ENCODE assay signal across 8 cellular contexts in the genomic region with DNA sequence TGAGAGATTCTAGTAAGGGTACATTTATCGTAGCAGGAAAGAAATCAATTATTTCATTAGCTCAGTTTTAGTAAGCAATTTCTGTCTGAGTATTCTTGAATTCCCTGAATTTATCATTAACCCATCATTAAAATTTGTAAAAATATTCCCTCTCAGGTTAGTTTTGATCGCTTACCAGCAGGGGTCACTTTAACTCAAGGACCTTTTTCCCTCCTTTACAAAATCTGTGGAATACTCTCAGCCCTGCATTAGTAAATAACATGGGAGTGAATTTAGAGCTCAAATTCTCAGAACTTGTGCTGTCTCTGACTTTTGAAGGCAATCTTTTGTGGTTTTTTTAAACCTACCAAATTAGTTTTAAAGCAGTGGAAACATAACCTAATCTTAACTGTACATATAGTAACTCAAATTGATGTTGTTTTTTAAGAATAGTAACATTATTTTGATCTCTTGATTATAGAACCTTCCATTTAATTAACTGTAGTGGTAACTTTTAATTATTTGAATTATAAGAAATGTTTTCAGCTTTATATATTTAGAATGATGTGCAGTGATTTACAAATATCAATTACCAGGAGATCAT.
DNase-seq lines count a peak whose midpoint lies in the region; ATAC-seq and TF ChIP-seq lines count a peak whose summit lies in the region.

No MANE protein-coding gene starts in this region.

- DNase-seq in right atrium auricular region (ENCODE audit: low spot score), result no peak
- DNase-seq in right cardiac atrium, result no peak
- peak; percentile 75 for DNase-seq in NCI-H82 (lab: John Stamatoyannopoulos, UW)
- no peak for DNase-seq in esophagus muscularis mucosa (ENCODE audit: extremely low spot score)
- peak; percentile 53 for DNase-seq in renal cortical epithelial cell (ENCODE audit: low read depth)
- no peak for DNase-seq in activated T-cell treated with anti-CD3 and anti-CD28 coated beads for 4 hours
- DNase-seq in stimulated activated CD8-positive, alpha-beta memory T cell treated with anti-CD3 and anti-CD28 coated beads, Interleukin-4, amount 100 ng/mL, for 48 hours, result no peak

- H3K4me3 ChIP-seq in right atrium auricular region (no peak overlapping the region), right cardiac atrium (ENCODE audit: low read length) (no peak overlapping the region), esophagus muscularis mucosa (no peak overlapping the region)

- no peaks in the 10 kb centered on the region for H3K4me1 ChIP-seq in right atrium auricular region
- H3K4me1 ChIP-seq in right cardiac atrium (ENCODE audit: control insufficient read depth, insufficient read depth, low read length), result no peaks in the 10 kb centered on the region
- H3K4me1 ChIP-seq in esophagus muscularis mucosa, result no peaks in the 10 kb centered on the region

- H3K36me3 ChIP-seq in right atrium auricular region, result peaks cover 10% of the 10 kb centered on the region
- H3K36me3 ChIP-seq in esophagus muscularis mucosa, result peaks cover 0 to 14% (median 11%) of the 10 kb centered on the region in 4 donors

- no peak overlapping the region for H3K27ac ChIP-seq in right atrium auricular region
- H3K27ac ChIP-seq in right cardiac atrium (ENCODE audit: low read length), result no peak overlapping the region
- H3K27ac ChIP-seq in esophagus muscularis mucosa (replicated peaks in 1 of 4), result no peak overlapping the region

- no peak for TF ChIP-seq POLR2A in esophagus muscularis mucosa (IDR thresholded peaks at IDR 0.05; ENCODE audit: low read depth)

- no peak for TF ChIP-seq EP300 in esophagus muscularis mucosa (IDR thresholded peaks at IDR 0.05)

- no peak for ATAC-seq in right cardiac atrium
- no peak for ATAC-seq in GM19455 (IDR thresholded peaks at IDR 0.05; ENCODE audit: unreplicated experiment)

- WGBS in right cardiac atrium, result 58% methylated on average over 2 of the region's 2 CpGs
- WGBS in esophagus muscularis mucosa, result 63% methylated on average over 2 of the region's 2 CpGs

- intact Hi-C loops in right cardiac atrium (cut with DNase I) (loop anchor here (10.0 kb wide), 3 partner anchors 125 to 235 kb away; a partner anchor contains a TSS), esophagus muscularis mucosa (cut with DNase I) (loop anchor here (10.0 kb wide), 2 partner anchors 115 to 235 kb away; no protein-coding TSS in a partner anchor)

- H3K9me3 ChIP-seq in right atrium auricular region (no peaks in the 10 kb centered on the region), right cardiac atrium (ENCODE audit: control insufficient read depth, low read length) (no peaks in the 10 kb centered on the region), esophagus muscularis mucosa (no peaks in the 10 kb centered on the region)

- peak; percentile 29 to 66 for TF ChIP-seq CTCF in right atrium auricular region (IDR thresholded peaks at IDR 0.05)
- TF ChIP-seq CTCF in esophagus muscularis mucosa (IDR thresholded peaks at IDR 0.05), result peak; percentile 24 to 55 (median 54)

- H3K27me3 ChIP-seq in right atrium auricular region (no peaks in the 10 kb centered on the region), right cardiac atrium (ENCODE audit: control insufficient read depth, insufficient read depth) (no peaks in the 10 kb centered on the region), esophagus muscularis mucosa (no peaks in the 10 kb centered on the region)

Comparison
In these comparisons a context has a peak if more than half of its experiments do, and no peak if none do; other contexts are left out.
1. DNase-seq: peak in NCI-H82 (single experiment) and renal cortical epithelial cell (single experiment); none in right atrium auricular region (single experiment), right cardiac atrium (0 of 3), esophagus muscularis mucosa (single experiment), activated T-cell treated with anti-CD3 and anti-CD28 coated beads for 4 hours (single experiment) and stimulated activated CD8-positive, alpha-beta memory T cell treated with anti-CD3 and anti-CD28 coated beads, Interleukin-4, amount 100 ng/mL, for 48 hours (single experiment).